Comparison of ENCODE assay signal across 8 cellular contexts in genomic region chr13:42039946-42040729, GRCh38. TPM values are rescaled to one million over a fixed set of nuclear protein-coding genes. Genes with fewer than 3 reads are reported as not detected.
A peak's percentile ranks its signal among the peaks of the same experiment; 100 is the strongest.
DNase-seq lines count a peak whose midpoint lies in the region; ATAC-seq and TF ChIP-seq lines count a peak whose summit lies in the region.

No MANE protein-coding gene starts in this region.

- peak; percentile 70 for ATAC-seq in GM19035 (IDR thresholded peaks at IDR 0.05; ENCODE audit: unreplicated experiment)
- ATAC-seq in HG03280 (IDR thresholded peaks at IDR 0.05; ENCODE audit: unreplicated experiment) = peak; percentile 73
- peak; percentile 86 for ATAC-seq in activated CD8-positive, alpha-beta T cell treated with anti-CD3 and anti-CD28 coated beads, Interleukin-2, amount 10 ng/mL, durations not matched to agents 7 days and 5 days

- H3K27me3 Mint-ChIP-seq in activated CD8-positive, alpha-beta T cell treated with anti-CD3 and anti-CD28 coated beads, Interleukin-2, amount 10 ng/mL, durations not matched to agents 7 days and 5 days (ENCODE audit: low read depth) = peaks cover 15% of the 10 kb centered on the region

- H3K9me3 Mint-ChIP-seq in activated CD8-positive, alpha-beta T cell treated with anti-CD3 and anti-CD28 coated beads, Interleukin-2, amount 10 ng/mL, durations not matched to agents 7 days and 5 days (ENCODE audit: insufficient read depth) = peaks cover 6% of the 10 kb centered on the region

- DNase-seq in BJ (ENCODE audit: low read depth) = no peak
- peak; percentile 65 to 97 for DNase-seq in NCI-H526 (lab: John Stamatoyannopoulos, UW)
- peak; percentile 91 for DNase-seq in activated CD8-positive, alpha-beta T cell treated with anti-CD3 and anti-CD28 coated beads, Interleukin-2, amount 10 ng/mL, durations not matched to agents 7 days and 5 days
- peak; percentile 83 for DNase-seq in effector CD4-positive, alpha-beta T cell
- peak; percentile 87 for DNase-seq in medulla oblongata (ENCODE audit: extremely low spot score)
- DNase-seq in stimulated activated CD4-positive, alpha-beta T cell treated with anti-CD3 and anti-CD28 coated beads, TNF-alpha, amount 100 ng/mL, for 48 hours (ENCODE audit: low read depth in 3 of 3) = peak; percentile 63 to 87 (median 75)

- H3K4me3 ChIP-seq in BJ (ENCODE audit: low read depth, low read length) = peak overlapping the region; percentile 61

- no peak for TF ChIP-seq CTCF in BJ (IDR thresholded peaks at IDR 0.05; ENCODE audit: insufficient read depth, low read depth, low read length)

- peak overlapping the region; percentile 83 for H3K27ac Mint-ChIP-seq in activated CD8-positive, alpha-beta T cell treated with anti-CD3 and anti-CD28 coated beads, Interleukin-2, amount 10 ng/mL, durations not matched to agents 7 days and 5 days

- peaks cover 19% of the 10 kb centered on the region for H3K4me1 Mint-ChIP-seq in activated CD8-positive, alpha-beta T cell treated with anti-CD3 and anti-CD28 coated beads, Interleukin-2, amount 10 ng/mL, durations not matched to agents 7 days and 5 days (ENCODE audit: low read depth)

- CTCF ChIA-PET in BJ (lab: Yijun Ruan, JAX) = interaction anchor here (1.0 to 3.9 kb wide), 3 partner anchors 10 to 372 kb away, joined by 3 to 18 read pairs (median 4); no protein-coding TSS in a partner anchor
- CTCF ChIA-PET in activated CD8-positive, alpha-beta T cell treated with anti-CD3 and anti-CD28 coated beads, Interleukin-2, amount 10 ng/mL, durations not matched to agents 7 days and 5 days (lab: Charles Lee) = no interaction called here

- H3K36me3 Mint-ChIP-seq in activated CD8-positive, alpha-beta T cell treated with anti-CD3 and anti-CD28 coated beads, Interleukin-2, amount 10 ng/mL, durations not matched to agents 7 days and 5 days (ENCODE audit: low read depth) = peaks cover 7% of the 10 kb centered on the region

- H3K27me3 ChIP-seq in BJ (ENCODE audit: control insufficient read depth, insufficient read depth, low read length) = no peaks in the 10 kb centered on the region

- POLR2A ChIA-PET in BJ (lab: Charles Lee) = no interaction called here
- POLR2A ChIA-PET in activated CD8-positive, alpha-beta T cell treated with anti-CD3 and anti-CD28 coated beads, Interleukin-2, amount 10 ng/mL, durations not matched to agents 7 days and 5 days (lab: Charles Lee) = interaction anchor here (0.6 to 0.9 kb wide), 2 partner anchors 13 to 240 kb away, joined by 3 read pairs; no protein-coding TSS in a partner anchor

- peak overlapping the region; percentile 81 for H3K4me3 Mint-ChIP-seq in activated CD8-positive, alpha-beta T cell treated with anti-CD3 and anti-CD28 coated beads, Interleukin-2, amount 10 ng/mL, durations not matched to agents 7 days and 5 days

- no peaks in the 10 kb centered on the region for H3K36me3 ChIP-seq in BJ (ENCODE audit: control insufficient read depth, insufficient read depth, low read length)

RNA-seq across cellular contexts. Expression of gene DGKH, which starts 8.3 kb away (rescaled TPM):
- 4.2 and 5.3 TPM in 2 replicates for polyA plus RNA-seq in BJ (2011; rRNA removed)
- polyA minus RNA-seq in BJ (2011; rRNA and poly(A)+ RNA removed) = 18.1 and 19.6 TPM in 2 replicates
- total RNA-seq in activated CD8-positive, alpha-beta T cell treated with anti-CD3 and anti-CD28 coated beads, Interleukin-2, amount 10 ng/mL, durations not matched to agents 7 days and 5 days = 10 to 100 TPM; 20.3 to 20.7 TPM
